In the genomic region with DNA sequence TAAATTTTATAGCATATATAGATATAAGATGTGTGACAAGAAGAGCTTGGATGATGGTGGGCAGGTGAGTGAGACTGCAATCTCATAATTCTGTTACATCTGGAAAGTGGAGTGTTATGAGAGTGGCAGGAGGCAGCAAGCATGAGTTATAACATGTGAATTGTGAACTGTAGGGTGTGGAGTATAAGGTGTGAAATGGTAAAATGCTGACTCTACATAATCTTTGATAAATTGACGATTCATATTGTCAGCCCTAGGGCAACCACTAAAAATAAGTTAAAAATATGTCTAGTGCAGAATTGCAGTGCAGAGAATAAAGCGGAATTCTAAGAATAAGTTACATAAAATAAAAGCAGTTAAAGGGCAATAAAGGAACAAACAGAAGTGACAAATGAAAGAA, we compare ENCODE assay signal across 16 cellular contexts.
DNase-seq lines count a peak whose midpoint lies in the region; ATAC-seq and TF ChIP-seq lines count a peak whose summit lies in the region.
"Had no signal": no experiment of that assay in that cellular context is flagged by ENCODE, and none has a peak within 500 bp of the region (broad histone marks: within the 10 kb centered on the region; RNA-seq: fewer than 3 reads in every experiment).

No MANE protein-coding gene starts in this region.

- H3K36me3 ChIP-seq in SK-N-SH (replicated peaks in 1 of 2; ENCODE audit: control insufficient read depth in 1 of 2, insufficient read depth in 2 of 2, low read length in 1 of 2) = peaks cover 0 to 9% of the 10 kb centered on the region in 2 experiments
- no peaks in the 10 kb centered on the region for H3K36me3 ChIP-seq in IMR-90 (ENCODE audit: control insufficient read depth, insufficient read depth, low read length)
- H3K36me3 ChIP-seq: HAP-1 had no signal

- H3K4me1 ChIP-seq in SK-N-SH (ENCODE audit: control insufficient read depth in 1 of 2, insufficient read depth in 2 of 2, low read depth in 1 of 2, low read length in 1 of 2) (peaks cover 0 to 5% of the 10 kb centered on the region in 2 experiments; a peak in 2 of 4 replicates), IMR-90 (ENCODE audit: control insufficient read depth, insufficient read depth, low read length) (0 out of 2 replicates have a peak, but pooled peaks cover 2% of the 10 kb centered on the region)
- H3K4me1 ChIP-seq: Caco-2, HAP-1 had no signal

- H3K9ac ChIP-seq in SK-N-SH (no peak overlapping the region), IMR-90 (ENCODE audit: low read depth, low read length) (no peak overlapping the region)

- H4K20me1 ChIP-seq in SK-N-SH (ENCODE audit: insufficient read depth) = no peaks in the 10 kb centered on the region
- no peaks in the 10 kb centered on the region for H4K20me1 ChIP-seq in IMR-90 (ENCODE audit: insufficient read depth, low read length)

- dilution Hi-C loops in IMR-90 (cut with HindIII; ENCODE audit: low sequenced_read_pairs, unreplicated experiment) = no loop called here

- no peak overlapping the region for H2BK20ac ChIP-seq in IMR-90 (ENCODE audit: low read depth, low read length)

- H3K9me3 ChIP-seq in SK-N-SH (no peaks in the 10 kb centered on the region), IMR-90 (ENCODE audit: control insufficient read depth, insufficient read depth, low read length) (no peaks in the 10 kb centered on the region)
- H3K9me3 ChIP-seq in CD4-positive, alpha-beta T cell (ENCODE audit: control insufficient read depth, low read length) = no peaks in the 10 kb centered on the region
- H3K9me3 ChIP-seq: Caco-2, HAP-1 had no signal

- no peak overlapping the region for H2BK15ac ChIP-seq in IMR-90 (ENCODE audit: low read depth, low read length)

- no peak overlapping the region for H4K91ac ChIP-seq in IMR-90 (ENCODE audit: insufficient read depth, low read depth, low read length)

- in situ Hi-C loops in IMR-90 (cut with MboI; ENCODE audit: low sequenced_read_pairs) = loop anchor here (25.0 kb wide), 2 partner anchors 489 to 839 kb away; no protein-coding TSS in a partner anchor

- H3K56ac ChIP-seq in IMR-90 (ENCODE audit: extremely low read depth, insufficient read depth, low read length) = no peak overlapping the region

- H2BK120ac ChIP-seq in IMR-90 (ENCODE audit: low read depth, low read length) = no peak overlapping the region

- no peak for TF ChIP-seq POLR2A in IMR-90 (IDR thresholded peaks at IDR 0.05; ENCODE audit: low read depth, low read length)

- no peak overlapping the region for H2AK5ac ChIP-seq in IMR-90 (ENCODE audit: low read depth, low read length)

- H3K4me3 ChIP-seq in SK-N-SH (ENCODE audit: low read depth in 2 of 2, low read length in 1 of 2) (no peak overlapping the region), IMR-90 (ENCODE audit: insufficient read depth, low read depth, low read length) (no peak overlapping the region), epithelial cell of esophagus (ENCODE audit: low read length) (no peak overlapping the region)
- H3K4me3 ChIP-seq: GM23338, HAP-1 had no signal

- H3K9me1 ChIP-seq in IMR-90 (ENCODE audit: insufficient read depth, low read length) = no peaks in the 10 kb centered on the region

- intact Hi-C loops in IMR-90 (cut with micrococcal nuclease) = no loop called here
- intact Hi-C loops in CD4-positive, alpha-beta T cell (cut with DNase I, micrococcal nuclease) = no loop called here

- no peaks in the 10 kb centered on the region for H3K36me3 Mint-ChIP-seq in stimulated activated naive B cell treated with anti-CD40 and anti-IgM and Interleukin-4, amounts not matched to agents 10 μg/mL and 1 μg/mL and 100 μg/mL, for 72 hours
- H3K36me3 Mint-ChIP-seq in CD4-positive, alpha-beta T cell (ENCODE audit: low read depth) = no peaks in the 10 kb centered on the region
- H3K36me3 Mint-ChIP-seq in activated CD8-positive, alpha-beta T cell treated with anti-CD3 and anti-CD28 coated beads, Interleukin-2, amount 10 ng/mL, durations not matched to agents 7 days and 5 days (ENCODE audit: low read depth) = no peaks in the 10 kb centered on the region
- H3K36me3 Mint-ChIP-seq: CD8-positive, alpha-beta T cell had no signal

- no peak overlapping the region; the same call in 1 of the 2 replicates for H3K18ac ChIP-seq in IMR-90 (ENCODE audit: low read depth, low read length)

- no peak for ATAC-seq in SK-N-SH treated with all-trans-retinoic acid at 6 μM for 48 hours
- no peak for ATAC-seq in IMR-90 (ENCODE audit: low read depth)
- no peak for ATAC-seq in stimulated activated naive B cell treated with anti-CD40 and anti-IgM and Interleukin-4, amounts not matched to agents 10 μg/mL and 1 μg/mL and 100 μg/mL, for 72 hours (replicated peaks)
- ATAC-seq in CD4-positive, alpha-beta T cell (ENCODE audit: poor library complexity) = no peak
- no peak for ATAC-seq in activated CD8-positive, alpha-beta T cell treated with anti-CD3 and anti-CD28 coated beads, Interleukin-2, amount 10 ng/mL, durations not matched to agents 7 days and 5 days
- ATAC-seq: CD8-positive, alpha-beta T cell; GM23338 had no signal

- H3K4me3 Mint-ChIP-seq in stimulated activated naive B cell treated with anti-CD40 and anti-IgM and Interleukin-4, amounts not matched to agents 10 μg/mL and 1 μg/mL and 100 μg/mL, for 72 hours = no peak overlapping the region
- H3K4me3 Mint-ChIP-seq in CD4-positive, alpha-beta T cell = no peak overlapping the region
- H3K4me3 Mint-ChIP-seq in activated CD8-positive, alpha-beta T cell treated with anti-CD3 and anti-CD28 coated beads, Interleukin-2, amount 10 ng/mL, durations not matched to agents 7 days and 5 days = no peak overlapping the region
- H3K4me3 Mint-ChIP-seq: CD8-positive, alpha-beta T cell; GM23338; HFFc6 had no signal

- H3K23ac ChIP-seq in IMR-90 (ENCODE audit: low read depth, low read length) = no peak overlapping the region

- no TSS peak for BruUV-seq in IMR-90 (replicated peaks; lab: Mats Ljungman, UMichigan)

- H3K27me3 ChIP-seq in SK-N-SH (ENCODE audit: insufficient read depth) = no peaks in the 10 kb centered on the region
- no peaks in the 10 kb centered on the region for H3K27me3 ChIP-seq in IMR-90 (ENCODE audit: control insufficient read depth, insufficient read depth, low read length)
- peaks cover 26% of the 10 kb centered on the region for H3K27me3 ChIP-seq in CD4-positive, alpha-beta T cell (ENCODE audit: control insufficient read depth, insufficient read depth, low read length)

- H4K8ac ChIP-seq in IMR-90 (ENCODE audit: low read depth in 2 of 2, low read length in 2 of 2) = no peak overlapping the region

- CTCF ChIA-PET in SK-N-SH (lab: Yijun Ruan, JAX) (interaction anchor here (1.3 kb wide), 1 partner anchor 95 kb away, joined by 3 read pairs; no protein-coding TSS in a partner anchor), IMR-90 (lab: Yijun Ruan, JAX) (no interaction called here)
- CTCF ChIA-PET in CD4-positive, alpha-beta T cell (lab: Charles Lee) = no interaction called here
- CTCF ChIA-PET in activated CD8-positive, alpha-beta T cell treated with anti-CD3 and anti-CD28 coated beads, Interleukin-2, amount 10 ng/mL, durations not matched to agents 7 days and 5 days (lab: Charles Lee) = no interaction called here

- TF ChIP-seq RAD21 in SK-N-SH (IDR thresholded peaks at IDR 0.05; ENCODE audit: low read length) = no peak
- TF ChIP-seq RAD21 in IMR-90 (IDR thresholded peaks at IDR 0.05; ENCODE audit: low read length) = no peak

- no peaks in the 10 kb centered on the region for H3K9me3 Mint-ChIP-seq in stimulated activated naive B cell treated with anti-CD40 and anti-IgM and Interleukin-4, amounts not matched to agents 10 μg/mL and 1 μg/mL and 100 μg/mL, for 72 hours
- H3K9me3 Mint-ChIP-seq in CD4-positive, alpha-beta T cell = no peaks in the 10 kb centered on the region
- no peaks in the 10 kb centered on the region for H3K9me3 Mint-ChIP-seq in activated CD8-positive, alpha-beta T cell treated with anti-CD3 and anti-CD28 coated beads, Interleukin-2, amount 10 ng/mL, durations not matched to agents 7 days and 5 days (ENCODE audit: insufficient read depth)
- H3K9me3 Mint-ChIP-seq: CD8-positive, alpha-beta T cell; GM23338; HFFc6 had no signal

- H3K4ac ChIP-seq in IMR-90 (ENCODE audit: low read depth, low read length) = no peak overlapping the region

- no peaks in the 10 kb centered on the region for H3K9me2 ChIP-seq in SK-N-SH

- H2AFZ ChIP-seq in SK-N-SH (ENCODE audit: low read depth) = 0 out of 2 replicates have a peak overlapping the region, but pooled peaks have one; percentile 20
- no peak overlapping the region for H2AFZ ChIP-seq in IMR-90 (replicated peaks; ENCODE audit: low read length, poor library complexity)
- H2AFZ ChIP-seq: GM23338 had no signal

- H3K27ac ChIP-seq in SK-N-SH (ENCODE audit: low read depth in 2 of 2, low read length in 1 of 2) (no peak overlapping the region), IMR-90 (ENCODE audit: insufficient read depth, low read length) (no peak overlapping the region)
- H3K27ac ChIP-seq in CD4-positive, alpha-beta T cell (ENCODE audit: low read depth, low read length) = no peak overlapping the region
- H3K27ac ChIP-seq: 22Rv1 had no signal

- peaks cover 4 to 28% of the 10 kb centered on the region in 2 experiments; a peak in 3 of 4 replicates for H3K79me1 ChIP-seq in IMR-90 (ENCODE audit: low read depth in 1 of 2, low read length in 2 of 2)

- 0 out of 2 replicates have a peak overlapping the region, but pooled peaks have one; percentile 35 for H3K14ac ChIP-seq in IMR-90 (replicated peaks; ENCODE audit: low read depth, low read length)

- no peak overlapping the region for H2BK5ac ChIP-seq in IMR-90 (ENCODE audit: low read depth, low read length, poor library complexity, severe bottlenecking)

- no peak overlapping the region for H3K27ac Mint-ChIP-seq in stimulated activated naive B cell treated with anti-CD40 and anti-IgM and Interleukin-4, amounts not matched to agents 10 μg/mL and 1 μg/mL and 100 μg/mL, for 72 hours
- no peak overlapping the region for H3K27ac Mint-ChIP-seq in CD4-positive, alpha-beta T cell
- no peak overlapping the region for H3K27ac Mint-ChIP-seq in activated CD8-positive, alpha-beta T cell treated with anti-CD3 and anti-CD28 coated beads, Interleukin-2, amount 10 ng/mL, durations not matched to agents 7 days and 5 days
- H3K27ac Mint-ChIP-seq: CD8-positive, alpha-beta T cell; GM23338; HFFc6 had no signal

- peaks cover 16% of the 10 kb centered on the region for H3F3A ChIP-seq in SK-N-SH (replicated peaks; ENCODE audit: insufficient read depth)

- TF ChIP-seq CTCF in SK-N-SH (IDR thresholded peaks at IDR 0.05) = no peak
- no peak for TF ChIP-seq CTCF in IMR-90 (conservative IDR thresholded peaks at IDR 0.05; ENCODE audit: low read depth, low read length)
- no peak for TF ChIP-seq CTCF in epithelial cell of esophagus (IDR thresholded peaks at IDR 0.05; ENCODE audit: insufficient read depth, low read depth, low read length, missing control alignments)
- TF ChIP-seq CTCF in CD4-positive, alpha-beta T cell (IDR thresholded peaks at IDR 0.05) = no peak

- H4K5ac ChIP-seq in IMR-90 (ENCODE audit: low read depth, low read length) = no peak overlapping the region

- no peak for DNase-seq in SK-N-SH
- no peak for DNase-seq in IMR-90
- DNase-seq in epithelial cell of esophagus (ENCODE audit: low read depth) = peak; percentile 19
- no peak for DNase-seq in stimulated activated naive B cell treated with anti-CD40 and anti-IgM and Interleukin-4, amounts not matched to agents 10 μg/mL and 1 μg/mL and 100 μg/mL, for 72 hours
- no peak for DNase-seq in CD4-positive, alpha-beta T cell
- DNase-seq in activated CD8-positive, alpha-beta T cell treated with anti-CD3 and anti-CD28 coated beads, Interleukin-2, amount 10 ng/mL, durations not matched to agents 7 days and 5 days = no peak
- DNase-seq: C1 segment of cervical spinal cord; Caco-2; CD8-positive, alpha-beta T cell; DMS153; DND-41; HFFc6 had no signal

- peaks cover 10 to 18% of the 10 kb centered on the region in 2 donors for H3K27me3 Mint-ChIP-seq in stimulated activated naive B cell treated with anti-CD40 and anti-IgM and Interleukin-4, amounts not matched to agents 10 μg/mL and 1 μg/mL and 100 μg/mL, for 72 hours
- H3K27me3 Mint-ChIP-seq in CD4-positive, alpha-beta T cell = peaks cover 49% of the 10 kb centered on the region
- H3K27me3 Mint-ChIP-seq in activated CD8-positive, alpha-beta T cell treated with anti-CD3 and anti-CD28 coated beads, Interleukin-2, amount 10 ng/mL, durations not matched to agents 7 days and 5 days (ENCODE audit: low read depth) = peaks cover 24% of the 10 kb centered on the region

- POLR2A ChIA-PET in SK-N-SH (lab: Yijun Ruan, JAX) (no interaction called here), IMR-90 (lab: Charles Lee; ENCODE audit: unreplicated experiment) (no interaction called here)
- POLR2A ChIA-PET in CD4-positive, alpha-beta T cell (lab: Charles Lee) = no interaction called here
- POLR2A ChIA-PET in activated CD8-positive, alpha-beta T cell treated with anti-CD3 and anti-CD28 coated beads, Interleukin-2, amount 10 ng/mL, durations not matched to agents 7 days and 5 days (lab: Charles Lee) = no interaction called here

- no peak overlapping the region for H2AK9ac ChIP-seq in IMR-90 (replicated peaks; ENCODE audit: low read depth, low read length, poor library complexity)

- 89% methylated on average over 2 of the region's 2 CpGs for WGBS in SK-N-SH (ENCODE audit: low lambda C conversion rate)
- no CpG with 5 or more reads among the region's 2 CpGs for WGBS in IMR-90 (ENCODE audit: extremely low coverage in 2 of 2, insufficient read length in 1 of 2), 2 experiments

- H3K4me1 Mint-ChIP-seq in stimulated activated naive B cell treated with anti-CD40 and anti-IgM and Interleukin-4, amounts not matched to agents 10 μg/mL and 1 μg/mL and 100 μg/mL, for 72 hours = no peaks in the 10 kb centered on the region
- no peaks in the 10 kb centered on the region for H3K4me1 Mint-ChIP-seq in CD4-positive, alpha-beta T cell (ENCODE audit: low read depth)
- H3K4me1 Mint-ChIP-seq in activated CD8-positive, alpha-beta T cell treated with anti-CD3 and anti-CD28 coated beads, Interleukin-2, amount 10 ng/mL, durations not matched to agents 7 days and 5 days (ENCODE audit: low read depth) = no peaks in the 10 kb centered on the region

- peaks cover 13% of the 10 kb centered on the region for H3K79me2 ChIP-seq in SK-N-SH (ENCODE audit: insufficient read depth)

- H3K4me2 ChIP-seq in SK-N-SH = no peak overlapping the region
- no peak overlapping the region for H3K4me2 ChIP-seq in IMR-90 (ENCODE audit: low read depth, low read length)
- H3K4me2 ChIP-seq: GM23338 had no signal

- TF ChIP-seq EP300 in SK-N-SH (IDR thresholded peaks at IDR 0.05; ENCODE audit: borderline replicate concordance in 1 of 2, low read depth in 1 of 2, low read length in 1 of 2) = no peak
